ENCODE assay signal across 8 cellular contexts in the genomic region with DNA sequence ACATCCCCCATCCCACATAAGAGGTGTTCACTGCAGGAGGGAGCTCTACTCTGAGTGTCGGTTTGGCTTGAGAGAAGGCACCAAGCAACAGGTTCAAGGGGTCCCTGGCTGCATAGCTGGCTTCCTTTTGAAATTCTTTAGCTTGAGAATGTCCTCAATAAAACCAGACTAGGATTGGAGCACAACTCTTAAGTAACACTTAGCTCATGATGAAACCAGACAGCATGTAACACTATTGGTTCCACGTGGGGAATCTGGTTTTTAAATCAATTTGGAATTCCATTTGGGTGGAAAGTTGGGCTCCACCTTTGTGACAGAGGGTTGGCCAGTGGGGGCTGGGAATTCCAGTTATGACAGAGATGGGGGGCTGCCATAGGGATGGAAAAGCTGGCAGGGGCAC.
"Had no signal": no experiment of that assay in that cellular context is flagged by ENCODE, and none has a peak within 500 bp of the region (broad histone marks: within the 10 kb centered on the region; RNA-seq: fewer than 3 reads in every experiment).

No MANE protein-coding gene starts in this region.

- H2AFZ ChIP-seq: GM23248 had no signal

- DNase-seq: GM23248, GOT3, H7, IMR-90, KG1 had no signal

- ATAC-seq: HCT116, K562 had no signal

- H3K9me3 ChIP-seq: HAP-1 had no signal

- H3K36me3 ChIP-seq: HAP-1 had no signal

- H3K4me1 ChIP-seq: HAP-1 had no signal

- H3K4me3 ChIP-seq: GM23248, HAP-1, K562 had no signal

- H3K27ac ChIP-seq: GM23248 had no signal

- H3K9ac ChIP-seq: GM23248 had no signal
